In genomic region chr4:102696763-102697162, GRCh38 we compare ENCODE assay signal across 18 cellular contexts.
"Had no signal": no experiment of that assay in that cellular context is flagged by ENCODE, and none has a peak within 500 bp of the region (broad histone marks: within the 10 kb centered on the region; RNA-seq: fewer than 3 reads in every experiment).

No MANE protein-coding gene starts in this region.

- DNase-seq: activated CD4-positive, alpha-beta T cell treated with anti-CD3 and anti-CD28 coated beads, Interleukin-2, amount 50 U/mL, for 1 hour; activated CD8-positive, alpha-beta memory T cell treated with anti-CD3 and anti-CD28 coated beads for 24 hours; activated naive CD4-positive, alpha-beta T cell treated with anti-CD3 and anti-CD28 coated beads, Interleukin-2, amount 10 ng/mL, durations not matched to agents 7 days and 5 days; endodermal cell; islet precursor cell; mesenchymal stem cell; nephron progenitor cell; stimulated activated CD4-positive, alpha-beta T cell treated with anti-CD3 and anti-CD28 coated beads, Interleukin-12 subunit alpha, Interleukin-12 subunit beta, amount 100 ng/mL, for 4 hours; stimulated activated CD4-positive, alpha-beta T cell treated with anti-CD3 and anti-CD28 coated beads, Interleukin-2, amount 100 ng/mL, for 24 hours; stomach; T-helper 1 cell; T1000; testis; upper lobe of left lung had no signal

- H3K27ac ChIP-seq: hepatocyte, stomach, testis had no signal

- H3K4me1 ChIP-seq: testis had no signal

- ATAC-seq: activated CD4-positive, CD25-positive, alpha-beta regulatory T cell treated with anti-CD3 and anti-CD28 coated beads, Interleukin-2, amount 50 U/mL, for 24 hours; activated T-helper 17 cell treated with anti-CD3 and anti-CD28 coated beads, Interleukin-2, amount 50 U/mL, for 72 hours; SK-N-SH treated with all-trans-retinoic acid at 6 μM for 48 hours had no signal

- H3K9me3 ChIP-seq: stomach, testis, upper lobe of left lung had no signal

- H3K27me3 ChIP-seq: hepatocyte, stomach, testis, upper lobe of left lung had no signal

- H3K4me3 ChIP-seq: hepatocyte, stomach, testis, upper lobe of left lung had no signal
